Comparison of ENCODE assay signal across 23 cellular contexts in the genomic region with DNA sequence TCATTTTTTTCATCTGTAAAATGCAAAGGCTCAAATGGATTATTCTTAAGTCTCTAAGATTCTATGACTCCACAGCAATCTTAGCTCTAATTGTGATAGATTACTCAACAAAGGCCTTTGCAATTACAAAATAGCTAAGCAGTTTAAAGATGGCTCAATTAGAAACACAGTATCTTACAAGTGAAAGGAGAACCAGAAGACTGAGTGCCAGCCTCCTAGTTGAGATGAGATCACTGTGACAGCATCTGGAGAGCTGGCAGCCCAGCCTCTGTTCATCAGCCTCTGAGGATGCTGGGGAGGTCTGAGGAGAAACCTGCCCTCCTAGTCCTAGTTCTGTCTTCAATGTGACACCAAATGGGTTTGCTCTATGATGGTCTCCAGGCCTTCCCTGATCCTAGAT.
"Had no signal": no experiment of that assay in that cellular context is flagged by ENCODE, and none has a peak within 500 bp of the region (broad histone marks: within the 10 kb centered on the region; RNA-seq: fewer than 3 reads in every experiment).

No MANE protein-coding gene starts in this region.

- DNase-seq: activated CD4-positive, alpha-beta T cell treated with anti-CD3 and anti-CD28 coated beads for 4 hours; activated CD4-positive, alpha-beta T cell treated with anti-CD3 and anti-CD28 coated beads, Interleukin-2, amount 50 U/mL, for 48 hours; activated CD4-positive, CD25-positive, alpha-beta regulatory T cell; activated naive CD4-positive, alpha-beta T cell treated with Interleukin-2 at 50 U/mL for 16 hours; activated naive CD8-positive, alpha-beta T cell treated with anti-CD3 and anti-CD28 coated beads, Interleukin-2, amount 10 ng/mL, durations not matched to agents 7 days and 5 days; activated T-cell treated with anti-CD3 and anti-CD28 coated beads, Interleukin-2, amount 50 U/mL, for 48 hours; caudate nucleus; effector CD4-positive, alpha-beta T cell; head of caudate nucleus; islet precursor cell; left cardiac atrium; mesendoderm; mucosa of descending colon; nephron progenitor cell; pancreas; right cardiac atrium; stimulated activated CD4-positive, alpha-beta T cell treated with anti-CD3 and anti-CD28 coated beads, Interleukin-1b, Interleukin-23, amount 100 ng/mL, for 48 hours; stimulated activated naive CD8-positive, alpha-beta T cell treated with anti-CD3 and anti-CD28 coated beads, Interleukin-15, amount 100 ng/mL, for 72 hours; transverse colon; uterus had no signal

- H3K4me3 ChIP-seq: gastroesophageal sphincter, mucosa of descending colon, pancreas, transverse colon, uterus had no signal

- FAIRE-seq: endometrium, pancreas had no signal

- H3K27ac ChIP-seq: gastroesophageal sphincter, pancreas, transverse colon, uterus had no signal

- H3K4me1 ChIP-seq: gastroesophageal sphincter, pancreas, transverse colon, uterus had no signal

- H3K9me3 ChIP-seq: gastroesophageal sphincter, mucosa of descending colon, pancreas, transverse colon, uterus had no signal

- H3K36me3 ChIP-seq: gastroesophageal sphincter, pancreas, transverse colon, uterus had no signal

- H3K27me3 ChIP-seq: gastroesophageal sphincter, pancreas, transverse colon, uterus had no signal

- ATAC-seq: gastroesophageal sphincter; left cardiac atrium; mucosa of descending colon; pancreas; right cardiac atrium; stimulated activated effector memory CD8-positive, alpha-beta T cell treated with anti-CD3 and anti-CD28 coated beads, Interleukin-12 subunit alpha, Interleukin-12 subunit beta, amount 100 ng/mL, for 72 hours; stimulated activated naive CD8-positive, alpha-beta T cell treated with anti-CD3 and anti-CD28 coated beads, Interleukin-15, amount 100 ng/mL, for 72 hours had no signal
